In the genomic region with DNA sequence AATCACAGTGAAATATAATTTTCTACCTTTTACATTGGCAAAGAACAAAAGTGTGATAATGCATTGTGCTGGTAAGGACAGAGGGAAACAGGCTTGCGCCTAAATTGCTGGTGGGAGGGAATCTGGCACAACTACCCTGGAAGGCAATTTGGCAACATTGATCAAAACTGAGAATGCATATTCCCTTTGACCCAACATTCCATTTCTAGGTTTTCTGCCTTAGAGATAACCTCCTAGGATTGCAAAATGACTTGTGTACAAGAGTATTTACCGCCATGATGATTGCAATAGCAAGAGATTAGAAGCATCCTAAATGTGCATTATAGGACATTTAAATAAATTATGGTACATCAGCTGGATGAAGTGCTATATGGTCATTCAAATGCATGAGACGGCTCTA, we compare ENCODE assay signal across 22 cellular contexts.
DNase-seq lines count a peak whose midpoint lies in the region; ATAC-seq and TF ChIP-seq lines count a peak whose summit lies in the region.
"Had no signal": no experiment of that assay in that cellular context is flagged by ENCODE, and none has a peak within 500 bp of the region (broad histone marks: within the 10 kb centered on the region; RNA-seq: fewer than 3 reads in every experiment).

No MANE protein-coding gene starts in this region.

- peaks cover 6% of the 10 kb centered on the region for H3K4me1 Mint-ChIP-seq in activated CD8-positive, alpha-beta T cell treated with anti-CD3 and anti-CD28 coated beads, Interleukin-2, amount 10 ng/mL, durations not matched to agents 7 days and 5 days (ENCODE audit: low read depth)
- no peaks in the 10 kb centered on the region for H3K4me1 Mint-ChIP-seq in activated CD8-positive, alpha-beta T cell treated with anti-CD3 and anti-CD28 coated beads for 36 hours (ENCODE audit: low read depth)

- no peak overlapping the region for H3K27ac Mint-ChIP-seq in activated CD8-positive, alpha-beta T cell treated with anti-CD3 and anti-CD28 coated beads, Interleukin-2, amount 10 ng/mL, durations not matched to agents 7 days and 5 days
- no peak overlapping the region for H3K27ac Mint-ChIP-seq in activated CD8-positive, alpha-beta T cell treated with anti-CD3 and anti-CD28 coated beads for 36 hours
- H3K27ac Mint-ChIP-seq: B cell; CD4-positive, alpha-beta T cell; CD8-positive, alpha-beta T cell had no signal

- H3K4me3 Mint-ChIP-seq in activated CD8-positive, alpha-beta T cell treated with anti-CD3 and anti-CD28 coated beads, Interleukin-2, amount 10 ng/mL, durations not matched to agents 7 days and 5 days: no peak overlapping the region
- no peak overlapping the region for H3K4me3 Mint-ChIP-seq in activated CD8-positive, alpha-beta T cell treated with anti-CD3 and anti-CD28 coated beads for 36 hours
- H3K4me3 Mint-ChIP-seq: B cell; CD4-positive, alpha-beta T cell; CD8-positive, alpha-beta T cell had no signal

- no peak overlapping the region for H3K23ac ChIP-seq in trophoblast cell (ENCODE audit: low read length)

- no peak overlapping the region for H3K18ac ChIP-seq in trophoblast cell (ENCODE audit: low read length)

- POLR2A ChIA-PET in activated CD8-positive, alpha-beta T cell treated with anti-CD3 and anti-CD28 coated beads, Interleukin-2, amount 10 ng/mL, durations not matched to agents 7 days and 5 days (lab: Charles Lee): no interaction called here
- POLR2A ChIA-PET in activated CD8-positive, alpha-beta T cell treated with anti-CD3 and anti-CD28 coated beads for 36 hours (lab: Charles Lee): no interaction called here

- H2AFZ ChIP-seq in trophoblast cell (ENCODE audit: insufficient read depth, low read length, poor library complexity): no peak overlapping the region

- TF ChIP-seq CTCF in activated CD8-positive, alpha-beta T cell treated with anti-CD3 and anti-CD28 coated beads for 36 hours (IDR thresholded peaks at IDR 0.05): no peak

- H4K91ac ChIP-seq in trophoblast cell (ENCODE audit: low read depth, low read length): no peak overlapping the region

- H3K9me3 Mint-ChIP-seq in activated CD8-positive, alpha-beta T cell treated with anti-CD3 and anti-CD28 coated beads, Interleukin-2, amount 10 ng/mL, durations not matched to agents 7 days and 5 days (ENCODE audit: insufficient read depth): no peaks in the 10 kb centered on the region
- no peaks in the 10 kb centered on the region for H3K9me3 Mint-ChIP-seq in activated CD8-positive, alpha-beta T cell treated with anti-CD3 and anti-CD28 coated beads for 36 hours
- H3K9me3 Mint-ChIP-seq: CD4-positive, alpha-beta T cell; CD8-positive, alpha-beta T cell had no signal

- no peak overlapping the region for H3K27ac ChIP-seq in trophoblast cell (ENCODE audit: low read depth, low read length)
- H3K27ac ChIP-seq: C4-2B had no signal

- intact Hi-C loops in activated CD8-positive, alpha-beta T cell treated with anti-CD3 and anti-CD28 coated beads for 36 hours (cut with micrococcal nuclease): no loop called here
- intact Hi-C loops in posterior cingulate gyrus (cut with DNase I): no loop called here

- peak; percentile 6 for DNase-seq in activated CD8-positive, alpha-beta T cell treated with anti-CD3 and anti-CD28 coated beads, Interleukin-2, amount 10 ng/mL, durations not matched to agents 7 days and 5 days
- DNase-seq in activated CD8-positive, alpha-beta T cell treated with anti-CD3 and anti-CD28 coated beads for 36 hours: no peak
- DNase-seq in D341Med (ENCODE audit: low spot score) (peak; percentile 1), trophoblast cell (peak; percentile 46 to 91), posterior cingulate gyrus (no peak), SHP77 treated with DMSO at 0.1 percent for 48 hours (lab: John Stamatoyannopoulos, UW) (no peak)
- DNase-seq: 8988T; AML-193; Caco-2; Calu3; CD4-positive, alpha-beta T cell; DMS 273 treated with DMSO at 0.1 percent for 48 hours; DMS53; DMS79; DND-41; EL; GDM1 had no signal

- no peak overlapping the region for H2BK120ac ChIP-seq in trophoblast cell (ENCODE audit: insufficient read depth, low read length, poor library complexity)

- ATAC-seq in activated CD8-positive, alpha-beta T cell treated with anti-CD3 and anti-CD28 coated beads, Interleukin-2, amount 10 ng/mL, durations not matched to agents 7 days and 5 days: no peak
- ATAC-seq in activated CD8-positive, alpha-beta T cell treated with anti-CD3 and anti-CD28 coated beads for 36 hours: no peak
- ATAC-seq: CD8-positive, alpha-beta T cell; GM12878 had no signal

- H3K79me1 ChIP-seq in trophoblast cell (ENCODE audit: low read length): peaks cover under 1% of the 10 kb centered on the region

- no peaks in the 10 kb centered on the region for H3K36me3 ChIP-seq in trophoblast cell (ENCODE audit: control insufficient read depth in 1 of 2, insufficient read depth in 2 of 2, low read length in 2 of 2)
- H3K36me3 ChIP-seq: BLaER1 treated with 17β-estradiol and CSF1 and Interleukin-3, amounts not matched to agents 10 nM and 100 nM had no signal

- H3K4me3 ChIP-seq in trophoblast cell (ENCODE audit: low read depth, low read length): no peak overlapping the region
- H3K4me3 ChIP-seq: BLaER1 treated with 17β-estradiol and CSF1 and Interleukin-3, amounts not matched to agents 10 nM and 100 nM; GM12878 had no signal

- WGBS in trophoblast cell (ENCODE audit: extremely low coverage, insufficient coverage, insufficient read length): no CpG with 5 or more reads among the region's 3 CpGs

- H3K4me1 ChIP-seq in trophoblast cell (ENCODE audit: control insufficient read depth in 1 of 2, insufficient read depth in 2 of 2, low read length in 2 of 2): peaks cover 15 to 22% of the 10 kb centered on the region in 2 experiments
- H3K4me1 ChIP-seq: Caco-2 had no signal

- no peak overlapping the region for H2AK5ac ChIP-seq in trophoblast cell (ENCODE audit: low read length)

- no peak overlapping the region for H3K4ac ChIP-seq in trophoblast cell (ENCODE audit: low read depth, low read length)

- H4K12ac ChIP-seq in trophoblast cell (ENCODE audit: low read depth, low read length): no peak overlapping the region

- H3K79me2 ChIP-seq in trophoblast cell (ENCODE audit: control insufficient read depth, insufficient read depth, low read length, poor library complexity): no peaks in the 10 kb centered on the region

- H3K36me3 Mint-ChIP-seq in activated CD8-positive, alpha-beta T cell treated with anti-CD3 and anti-CD28 coated beads, Interleukin-2, amount 10 ng/mL, durations not matched to agents 7 days and 5 days (ENCODE audit: low read depth): no peaks in the 10 kb centered on the region
- no peaks in the 10 kb centered on the region for H3K36me3 Mint-ChIP-seq in activated CD8-positive, alpha-beta T cell treated with anti-CD3 and anti-CD28 coated beads for 36 hours (ENCODE audit: low read depth)
- H3K36me3 Mint-ChIP-seq: CD8-positive, alpha-beta T cell had no signal

- H3K4me2 ChIP-seq in trophoblast cell (ENCODE audit: low read length): no peak overlapping the region

- CTCF ChIA-PET in activated CD8-positive, alpha-beta T cell treated with anti-CD3 and anti-CD28 coated beads, Interleukin-2, amount 10 ng/mL, durations not matched to agents 7 days and 5 days (lab: Charles Lee): no interaction called here
- CTCF ChIA-PET in activated CD8-positive, alpha-beta T cell treated with anti-CD3 and anti-CD28 coated beads for 36 hours (lab: Charles Lee): no interaction called here

- H3K9ac ChIP-seq in trophoblast cell (ENCODE audit: low read length): no peak overlapping the region
- H3K9ac ChIP-seq: BLaER1 treated with 17β-estradiol and CSF1 and Interleukin-3, amounts not matched to agents 10 nM and 100 nM had no signal

- peaks cover 2% of the 10 kb centered on the region for H3K9me3 ChIP-seq in trophoblast cell (ENCODE audit: insufficient read depth, low read depth, low read length)
- H3K9me3 ChIP-seq: BLaER1 treated with 17β-estradiol and CSF1 and Interleukin-3, amounts not matched to agents 10 nM and 100 nM; Caco-2 had no signal

- no peak overlapping the region for H2BK5ac ChIP-seq in trophoblast cell (ENCODE audit: low read depth, low read length, poor library complexity)

- no peak overlapping the region for H2BK12ac ChIP-seq in trophoblast cell (ENCODE audit: low read length)

- no peak overlapping the region for H3K14ac ChIP-seq in trophoblast cell (ENCODE audit: low read length)

- no peak overlapping the region for H4K8ac ChIP-seq in trophoblast cell (ENCODE audit: low read depth, low read length)

- H3K27me3 ChIP-seq in trophoblast cell (ENCODE audit: insufficient read depth, low read length): no peaks in the 10 kb centered on the region
- H3K27me3 ChIP-seq: BLaER1 treated with 17β-estradiol and CSF1 and Interleukin-3, amounts not matched to agents 10 nM and 100 nM had no signal

- H3K27me3 Mint-ChIP-seq in activated CD8-positive, alpha-beta T cell treated with anti-CD3 and anti-CD28 coated beads, Interleukin-2, amount 10 ng/mL, durations not matched to agents 7 days and 5 days (ENCODE audit: low read depth): peaks cover 32% of the 10 kb centered on the region
- peaks cover 5% of the 10 kb centered on the region for H3K27me3 Mint-ChIP-seq in activated CD8-positive, alpha-beta T cell treated with anti-CD3 and anti-CD28 coated beads for 36 hours
- H3K27me3 Mint-ChIP-seq: B cell had no signal

Comparison
In these comparisons a context has a peak if more than half of its experiments do, and no peak if none do; other contexts are left out.
1. DNase-seq: peak in activated CD8-positive, alpha-beta T cell treated with anti-CD3 and anti-CD28 coated beads, Interleukin-2, amount 10 ng/mL, durations not matched to agents 7 days and 5 days (single experiment), D341Med (single experiment) and trophoblast cell (2 of 2); none in activated CD8-positive, alpha-beta T cell treated with anti-CD3 and anti-CD28 coated beads for 36 hours (single experiment), posterior cingulate gyrus (0 of 10) and SHP77 treated with DMSO at 0.1 percent for 48 hours (single experiment).